Comparison of ENCODE assay signal across 21 cellular contexts in the genomic region with DNA sequence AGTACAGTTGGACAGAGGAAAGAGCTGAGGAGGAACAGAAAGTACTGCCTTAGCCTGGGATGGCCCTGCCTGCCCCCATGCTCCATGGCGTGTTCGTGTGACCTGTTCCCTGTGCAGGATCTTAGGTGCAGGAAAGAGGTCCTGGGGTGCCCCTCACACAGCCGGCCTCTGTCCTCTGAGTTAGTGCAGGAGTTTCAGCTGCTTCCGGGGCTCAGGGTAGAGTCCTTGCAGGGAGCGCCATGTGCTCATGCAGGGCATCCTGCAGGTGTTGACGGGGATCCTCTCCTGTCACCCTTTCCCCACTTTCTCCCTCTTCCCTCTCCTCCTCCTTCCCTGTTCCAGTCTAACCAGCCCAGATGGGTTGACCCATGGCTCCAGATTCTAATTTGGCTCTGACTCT.
DNase-seq lines count a peak whose midpoint lies in the region; ATAC-seq and TF ChIP-seq lines count a peak whose summit lies in the region.
"Had no signal": no experiment of that assay in that cellular context is flagged by ENCODE, and none has a peak within 500 bp of the region (broad histone marks: within the 10 kb centered on the region; RNA-seq: fewer than 3 reads in every experiment).

No MANE protein-coding gene starts in this region.

- no peak for TF ChIP-seq EP300 in stomach (IDR thresholded peaks at IDR 0.05)

- H3K27me3 Mint-ChIP-seq in activated CD4-positive, alpha-beta T cell treated with anti-CD3 and anti-CD28 coated beads for 36 hours: no peaks in the 10 kb centered on the region
- H3K27me3 Mint-ChIP-seq in GM23338 (ENCODE audit: insufficient read depth, low read depth, poor library complexity) (peaks cover 36% of the 10 kb centered on the region), nephron progenitor cell (ENCODE audit: low read depth, poor library complexity) (no peaks in the 10 kb centered on the region), MCF 10A (ENCODE audit: insufficient read depth, unreplicated experiment) (no peaks in the 10 kb centered on the region)
- H3K27me3 Mint-ChIP-seq in activated naive CD8-positive, alpha-beta T cell treated with anti-CD3 and anti-CD28 coated beads, Interleukin-2, amount 10 ng/mL, durations not matched to agents 7 days and 5 days: no peaks in the 10 kb centered on the region

- intact Hi-C loops in activated CD4-positive, alpha-beta T cell treated with anti-CD3 and anti-CD28 coated beads for 36 hours (cut with DNase I, micrococcal nuclease): no loop called here
- intact Hi-C loops in stomach (cut with DNase I; ENCODE audit: low total_unique reads): no loop called here
- intact Hi-C loops in MCF 10A (cut with micrococcal nuclease): no loop called here

- CTCF ChIA-PET in activated CD4-positive, alpha-beta T cell treated with anti-CD3 and anti-CD28 coated beads for 36 hours (lab: Charles Lee): interaction anchor here (1.4 kb wide), 2 partner anchors 32 to 137 kb away, joined by 3 read pairs; no protein-coding TSS in a partner anchor
- CTCF ChIA-PET in MCF 10A (lab: Yijun Ruan, JAX): interaction anchor here (1.1 to 1.6 kb wide), 2 partner anchors 15 to 693 kb away, joined by 3 to 4 read pairs; no protein-coding TSS in a partner anchor

- BruUV-seq in MCF 10A (replicated peaks; lab: Mats Ljungman, UMichigan): no TSS peak

- H3F3A ChIP-seq in GM23338 (replicated peaks; ENCODE audit: low read depth): peaks cover 27% of the 10 kb centered on the region

- peaks cover 50% of the 10 kb centered on the region for H3K4me1 Mint-ChIP-seq in activated CD4-positive, alpha-beta T cell treated with anti-CD3 and anti-CD28 coated beads for 36 hours
- H3K4me1 Mint-ChIP-seq in GM23338 (peaks cover 86% of the 10 kb centered on the region), nephron progenitor cell (peaks cover 71% of the 10 kb centered on the region), MCF 10A (ENCODE audit: insufficient read depth, unreplicated experiment) (peaks cover 14% of the 10 kb centered on the region)
- peaks cover 42% of the 10 kb centered on the region for H3K4me1 Mint-ChIP-seq in activated naive CD8-positive, alpha-beta T cell treated with anti-CD3 and anti-CD28 coated beads, Interleukin-2, amount 10 ng/mL, durations not matched to agents 7 days and 5 days

- TF ChIP-seq POLR2A in stomach (IDR thresholded peaks at IDR 0.05): no peak

- H3K9me3 ChIP-seq in stomach: no peaks in the 10 kb centered on the region
- H3K9me3 ChIP-seq: lower lobe of right lung, MG63, pancreas, uterus had no signal

- POLR2A ChIA-PET in activated CD4-positive, alpha-beta T cell treated with anti-CD3 and anti-CD28 coated beads for 36 hours (lab: Charles Lee): interaction anchor here (0.7 kb wide), 1 partner anchor 20 kb away, joined by 3 read pairs; no protein-coding TSS in a partner anchor
- POLR2A ChIA-PET in activated naive CD8-positive, alpha-beta T cell treated with anti-CD3 and anti-CD28 coated beads, Interleukin-2, amount 10 ng/mL, durations not matched to agents 7 days and 5 days (lab: Charles Lee): no interaction called here
- POLR2A ChIA-PET in MCF 10A (lab: Yijun Ruan, JAX): interaction anchor here (0.6 kb wide), 1 partner anchor 110 kb away, joined by 3 read pairs; no protein-coding TSS in a partner anchor

- no peak overlapping the region for H3K4me3 Mint-ChIP-seq in activated CD4-positive, alpha-beta T cell treated with anti-CD3 and anti-CD28 coated beads for 36 hours
- H3K4me3 Mint-ChIP-seq in GM23338: no peak overlapping the region
- no peak overlapping the region for H3K4me3 Mint-ChIP-seq in activated naive CD8-positive, alpha-beta T cell treated with anti-CD3 and anti-CD28 coated beads, Interleukin-2, amount 10 ng/mL, durations not matched to agents 7 days and 5 days
- no peak overlapping the region for H3K4me3 Mint-ChIP-seq in nephron progenitor cell
- H3K4me3 Mint-ChIP-seq in MCF 10A (ENCODE audit: unreplicated experiment): no peak overlapping the region

- H3K4me1 ChIP-seq in GM23338 (ENCODE audit: insufficient read depth): peaks cover 75% of the 10 kb centered on the region
- peaks cover 9 to 28% (median 20%) of the 10 kb centered on the region in 4 donors for H3K4me1 ChIP-seq in stomach

- 73 to 90% (median 76%) methylated on average over 6 of the region's 6 CpGs for WGBS in stomach, 5 donors

- no peak for ATAC-seq in activated CD4-positive, alpha-beta T cell treated with anti-CD3 and anti-CD28 coated beads for 36 hours
- no peak for ATAC-seq in GM23338
- no peak for ATAC-seq in activated naive CD8-positive, alpha-beta T cell treated with anti-CD3 and anti-CD28 coated beads, Interleukin-2, amount 10 ng/mL, durations not matched to agents 7 days and 5 days (ENCODE audit: low read depth)
- ATAC-seq: lower lobe of right lung, pancreas, PC-3 had no signal

- no peak for DNase-seq in activated CD4-positive, alpha-beta T cell treated with anti-CD3 and anti-CD28 coated beads for 36 hours
- no peak for DNase-seq in activated CD4-positive, alpha-beta T cell treated with anti-CD3 and anti-CD28 coated beads for 48 hours
- DNase-seq in GM23338 (ENCODE audit: low spot score) (no peak), nephron progenitor cell (no peak), stomach (no peak), MCF 10A (ENCODE audit: unreplicated experiment) (no peak), NCI-H1105 (lab: John Stamatoyannopoulos, UW) (no peak)
- no peak for DNase-seq in activated naive CD8-positive, alpha-beta T cell treated with anti-CD3 and anti-CD28 coated beads, Interleukin-2, amount 10 ng/mL, durations not matched to agents 7 days and 5 days
- DNase-seq: 8988T; activated gamma-delta T cell treated with Interleukin-2 at 50 U/mL for 16 hours; GDM1; HCEC 1CT; lower lobe of right lung; MG63; NCI-H1694 treated with DMSO at 0.1 percent for 48 hours; NCI-H2227 treated with DMSO at 0.1 percent for 48 hours; pancreas; PC-3; stimulated activated CD4-positive, alpha-beta T cell treated with anti-CD3 and anti-CD28 coated beads, Interleukin-2, amount 100 ng/mL, for 24 hours; uterus had no signal

- H3K4me3 ChIP-seq in GM23338: no peak overlapping the region
- H3K4me3 ChIP-seq in stomach: no peak overlapping the region
- H3K4me3 ChIP-seq: hepatocyte, lower lobe of right lung, MG63, pancreas, uterus had no signal

- no peak overlapping the region for H2AFZ ChIP-seq in GM23338
- H2AFZ ChIP-seq: hepatocyte had no signal

- TF ChIP-seq CTCF in GM23338 (conservative IDR thresholded peaks at IDR 0.05; ENCODE audit: low read depth in 2 of 2) (no peak), nephron progenitor cell (IDR thresholded peaks at IDR 0.05) (no peak), stomach (IDR thresholded peaks at IDR 0.05) (no peak), MCF 10A (IDR thresholded peaks at IDR 0.05; ENCODE audit: unreplicated experiment) (no peak)

- H3K27ac ChIP-seq in GM23338 (ENCODE audit: low read depth) (0 out of 2 replicates have a peak overlapping the region, but pooled peaks have one; percentile 16), stomach (no peak overlapping the region)
- H3K27ac ChIP-seq: hepatocyte, lower lobe of right lung, pancreas, uterus had no signal

- H3K27ac Mint-ChIP-seq in activated CD4-positive, alpha-beta T cell treated with anti-CD3 and anti-CD28 coated beads for 36 hours: peak overlapping the region; percentile 71
- no peak overlapping the region for H3K27ac Mint-ChIP-seq in GM23338
- peak overlapping the region; percentile 2 for H3K27ac Mint-ChIP-seq in activated naive CD8-positive, alpha-beta T cell treated with anti-CD3 and anti-CD28 coated beads, Interleukin-2, amount 10 ng/mL, durations not matched to agents 7 days and 5 days
- H3K27ac Mint-ChIP-seq in nephron progenitor cell: peak overlapping the region; percentile 55
- no peak overlapping the region for H3K27ac Mint-ChIP-seq in MCF 10A (ENCODE audit: low read depth, unreplicated experiment)

- H3K4me2 ChIP-seq in GM23338: no peak overlapping the region
- H3K4me2 ChIP-seq: hepatocyte had no signal

- peaks cover 96% of the 10 kb centered on the region for H3K79me2 ChIP-seq in GM23338 (replicated peaks; ENCODE audit: insufficient read depth)

- H3K9me3 Mint-ChIP-seq in activated CD4-positive, alpha-beta T cell treated with anti-CD3 and anti-CD28 coated beads for 36 hours (ENCODE audit: low read depth): no peaks in the 10 kb centered on the region
- no peaks in the 10 kb centered on the region; the same call in 2 of the 3 replicates for H3K9me3 Mint-ChIP-seq in GM23338
- H3K9me3 Mint-ChIP-seq in activated naive CD8-positive, alpha-beta T cell treated with anti-CD3 and anti-CD28 coated beads, Interleukin-2, amount 10 ng/mL, durations not matched to agents 7 days and 5 days: no peaks in the 10 kb centered on the region
- H3K9me3 Mint-ChIP-seq in nephron progenitor cell: no peaks in the 10 kb centered on the region
- H3K9me3 Mint-ChIP-seq in MCF 10A (ENCODE audit: unreplicated experiment): no peaks in the 10 kb centered on the region

- no peaks in the 10 kb centered on the region for H3K9me2 ChIP-seq in GM23338 (ENCODE audit: insufficient read depth)

- H4K20me1 ChIP-seq in GM23338 (replicated peaks; ENCODE audit: insufficient read depth): peaks cover 88% of the 10 kb centered on the region

- H3K36me3 Mint-ChIP-seq in activated CD4-positive, alpha-beta T cell treated with anti-CD3 and anti-CD28 coated beads for 36 hours (ENCODE audit: low read depth): peaks cover 44% of the 10 kb centered on the region
- H3K36me3 Mint-ChIP-seq in GM23338 (ENCODE audit: low read depth): peaks cover 62% of the 10 kb centered on the region
- H3K36me3 Mint-ChIP-seq in activated naive CD8-positive, alpha-beta T cell treated with anti-CD3 and anti-CD28 coated beads, Interleukin-2, amount 10 ng/mL, durations not matched to agents 7 days and 5 days: peaks cover 28% of the 10 kb centered on the region
- peaks cover 34% of the 10 kb centered on the region for H3K36me3 Mint-ChIP-seq in nephron progenitor cell (ENCODE audit: low read depth)
- H3K36me3 Mint-ChIP-seq in MCF 10A (ENCODE audit: insufficient read depth, unreplicated experiment): peaks cover 30% of the 10 kb centered on the region

- H3K36me3 ChIP-seq in GM23338 (ENCODE audit: insufficient read depth) (peaks cover 22% of the 10 kb centered on the region), stomach (peaks cover 18 to 35% (median 30%) of the 10 kb centered on the region in 4 donors)
- H3K36me3 ChIP-seq: MG63, uterus had no signal

- H3K27me3 ChIP-seq in GM23338 (ENCODE audit: insufficient read depth) (no peaks in the 10 kb centered on the region), stomach (no peaks in the 10 kb centered on the region)
- H3K27me3 ChIP-seq: hepatocyte, MG63, pancreas, uterus had no signal

TF ChIP-seq in GM23338, 12 proteins besides CTCF, POLR2A, EP300 and RAD21 (continues in another document):
- TF ChIP-seq EZH2 (IDR thresholded peaks at IDR 0.05; ENCODE audit: low read depth, unreplicated experiment): no peak
- TF ChIP-seq EZH2phosphoT487 (IDR thresholded peaks at IDR 0.05; ENCODE audit: unreplicated experiment): no peak

Comparison
In these comparisons a context has a peak if more than half of its experiments do, and no peak if none do; other contexts are left out.
1. H3K27ac Mint-ChIP-seq: peak in activated CD4-positive, alpha-beta T cell treated with anti-CD3 and anti-CD28 coated beads for 36 hours (single experiment), activated naive CD8-positive, alpha-beta T cell treated with anti-CD3 and anti-CD28 coated beads, Interleukin-2, amount 10 ng/mL, durations not matched to agents 7 days and 5 days (single experiment) and nephron progenitor cell (single experiment); none in GM23338 (single experiment) and MCF 10A (single experiment).